8 cellular contexts compared by ENCODE assay signal in the genomic region with DNA sequence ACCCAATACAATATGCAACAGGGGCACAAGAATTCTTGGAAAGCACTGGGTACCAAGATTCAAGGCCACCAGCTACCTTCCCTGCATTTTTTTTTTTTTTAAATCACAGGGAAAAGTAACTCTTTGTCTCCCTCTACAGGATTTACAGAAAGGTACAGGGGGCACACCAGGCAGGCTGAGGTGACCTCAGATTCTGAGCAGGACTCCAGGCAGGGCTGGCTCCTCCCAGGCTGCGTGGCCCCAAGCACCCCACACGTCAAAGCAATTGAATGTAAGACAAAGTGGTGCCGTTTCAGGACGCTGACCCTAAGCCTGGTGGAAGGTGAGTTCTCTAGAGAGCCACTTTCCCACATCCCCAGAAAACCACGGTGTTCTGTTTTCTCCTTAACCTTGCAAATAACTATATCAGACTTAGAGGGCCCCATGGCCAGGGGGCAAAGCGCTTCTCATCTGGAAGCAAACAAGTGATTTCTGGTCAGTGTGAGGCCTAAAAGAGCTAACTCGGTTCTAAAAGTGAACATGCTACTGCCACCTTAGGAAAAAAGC.
DNase-seq lines count a peak whose midpoint lies in the region; ATAC-seq, FAIRE-seq and TF ChIP-seq lines count a peak whose summit lies in the region.

No MANE protein-coding gene starts in this region.

- DNase-seq in SHP77 (lab: John Stamatoyannopoulos, UW), result peak; percentile 15 to 17
- no peak for DNase-seq in SHP77 treated with DMSO at 0.1 percent for 48 hours (lab: John Stamatoyannopoulos, UW)
- DNase-seq in NCI-H748 (lab: John Stamatoyannopoulos, UW; ENCODE audit: unreplicated experiment), result peak; percentile 42
- DNase-seq in astrocyte (ENCODE audit: low read depth), result no peak
- peak; percentile 87 for DNase-seq in iPS-NIHi7 (ENCODE audit: extremely low spot score)
- peak; percentile 44 for DNase-seq in stimulated activated CD4-positive, alpha-beta T cell treated with anti-CD3 and anti-CD28 coated beads, Interleukin-15, amount 100 ng/mL, for 24 hours

- peaks cover 6% of the 10 kb centered on the region for H3K27me3 Mint-ChIP-seq in astrocyte (ENCODE audit: low read depth, unreplicated experiment)

- H3K36me3 ChIP-seq in astrocyte (ENCODE audit: insufficient read depth, low read length), result no peaks in the 10 kb centered on the region

- no peak overlapping the region for H3K4me3 Mint-ChIP-seq in astrocyte (ENCODE audit: unreplicated experiment)

- no peak for FAIRE-seq in astrocyte (lab: Jason Lieb, UNC)

- ATAC-seq in HG02642 (IDR thresholded peaks at IDR 0.05; ENCODE audit: poor library complexity, unreplicated experiment) (peak; percentile 52), HG03139 (IDR thresholded peaks at IDR 0.05; ENCODE audit: unreplicated experiment) (no peak)

- H3K27me3 ChIP-seq in astrocyte (ENCODE audit: insufficient read depth, low read length), result no peaks in the 10 kb centered on the region

- TF ChIP-seq CTCF in astrocyte (IDR thresholded peaks at IDR 0.05; ENCODE audit: insufficient read depth, low read depth, low read length), result peak; percentile 69

- H2AFZ ChIP-seq in astrocyte (ENCODE audit: low read depth, low read length), result no peak overlapping the region

- no peak overlapping the region for H3K27ac ChIP-seq in astrocyte (ENCODE audit: low read depth, low read length)

- H3K4me1 Mint-ChIP-seq in astrocyte (ENCODE audit: low read depth, unreplicated experiment), result peaks cover 15% of the 10 kb centered on the region

- no peaks in the 10 kb centered on the region for H3K79me2 ChIP-seq in astrocyte (ENCODE audit: insufficient read depth, low read length)

- H3K9me3 ChIP-seq in astrocyte (ENCODE audit: insufficient read depth, low read depth, low read length), result no peaks in the 10 kb centered on the region

- H4K20me1 ChIP-seq in astrocyte (ENCODE audit: insufficient read depth, low read length), result no peaks in the 10 kb centered on the region

- no peak overlapping the region for H3K4me3 ChIP-seq in astrocyte (ENCODE audit: insufficient read depth, low read depth, low read length)

- peak overlapping the region; percentile 41 for H3K27ac Mint-ChIP-seq in astrocyte (ENCODE audit: unreplicated experiment)

- peak overlapping the region; percentile 24 for H3K9ac ChIP-seq in astrocyte (ENCODE audit: low read length)

- H3K4me1 ChIP-seq in astrocyte (ENCODE audit: insufficient read depth, low read length), result peaks cover 4% of the 10 kb centered on the region

- H3K9me3 Mint-ChIP-seq in astrocyte (ENCODE audit: unreplicated experiment), result no peaks in the 10 kb centered on the region

- peaks cover 11% of the 10 kb centered on the region for H3K36me3 Mint-ChIP-seq in astrocyte (ENCODE audit: low read depth, unreplicated experiment)

- no peak overlapping the region for H3K4me2 ChIP-seq in astrocyte (ENCODE audit: low read length)

Comparison
In these comparisons a context has a peak if more than half of its experiments do, and no peak if none do; other contexts are left out.
1. DNase-seq: peak in SHP77 (2 of 2), NCI-H748 (single experiment), iPS-NIHi7 (single experiment) and stimulated activated CD4-positive, alpha-beta T cell treated with anti-CD3 and anti-CD28 coated beads, Interleukin-15, amount 100 ng/mL, for 24 hours (single experiment); none in SHP77 treated with DMSO at 0.1 percent for 48 hours (single experiment) and astrocyte (single experiment).